Comparison of ENCODE assay signal across 16 cellular contexts in genomic region chr15:75659141-75659771, GRCh38. TPM values are rescaled to one million over a fixed set of nuclear protein-coding genes. Genes with fewer than 3 reads are reported as not detected.
DNase-seq lines count a peak whose midpoint lies in the region; ATAC-seq and TF ChIP-seq lines count a peak whose summit lies in the region.
"Had no signal": no experiment of that assay in that cellular context is flagged by ENCODE, and none has a peak within 500 bp of the region (broad histone marks: within the 10 kb centered on the region; RNA-seq: fewer than 3 reads in every experiment).

No MANE protein-coding gene starts in this region.

- peaks cover 20% of the 10 kb centered on the region for H3K36me3 Mint-ChIP-seq in osteocyte (ENCODE audit: unreplicated experiment)
- H3K36me3 Mint-ChIP-seq: stimulated activated effector memory CD8-positive, alpha-beta T cell treated with anti-CD3 and anti-CD28 coated beads, Interleukin-12 subunit alpha, Interleukin-12 subunit beta, amount 100 ng/mL, for 72 hours had no signal

- no peak for TF ChIP-seq EP300 in tibial nerve (IDR thresholded peaks at IDR 0.05)

- ATAC-seq in HG02571 (IDR thresholded peaks at IDR 0.05; ENCODE audit: unreplicated experiment) = no peak
- ATAC-seq: stimulated activated effector memory CD8-positive, alpha-beta T cell treated with anti-CD3 and anti-CD28 coated beads, Interleukin-12 subunit alpha, Interleukin-12 subunit beta, amount 100 ng/mL, for 72 hours had no signal

- no peaks in the 10 kb centered on the region for H3K27me3 Mint-ChIP-seq in osteocyte (ENCODE audit: unreplicated experiment)
- H3K27me3 Mint-ChIP-seq: type B pancreatic cell had no signal

- no peak overlapping the region for H3K4me3 ChIP-seq in tibial nerve

- peaks cover 0 to 78% (median 39%) of the 10 kb centered on the region in 4 donors for H3K4me1 ChIP-seq in tibial nerve

- CTCF ChIA-PET in RWPE1 (lab: Yijun Ruan, JAX) = no interaction called here

- WGBS in tibial nerve, 2 donors = 65 to 67% methylated on average over 8 to 9 of the region's 9 CpGs

- no peaks in the 10 kb centered on the region for H3K9me3 ChIP-seq in tibial nerve

- no peaks in the 10 kb centered on the region for H3K9me3 Mint-ChIP-seq in osteocyte (ENCODE audit: unreplicated experiment)
- H3K9me3 Mint-ChIP-seq: stimulated activated effector memory CD8-positive, alpha-beta T cell treated with anti-CD3 and anti-CD28 coated beads, Interleukin-12 subunit alpha, Interleukin-12 subunit beta, amount 100 ng/mL, for 72 hours; type B pancreatic cell had no signal

- TF ChIP-seq POLR2A in tibial nerve (IDR thresholded peaks at IDR 0.05) = no peak

- TF ChIP-seq CTCF in RWPE1 (conservative IDR thresholded peaks at IDR 0.05; ENCODE audit: low read depth) (no peak), osteocyte (IDR thresholded peaks at IDR 0.05) (no peak), tibial nerve (IDR thresholded peaks at IDR 0.05) (no peak), GM13977 (IDR thresholded peaks at IDR 0.05; ENCODE audit: extremely low read depth, insufficient read depth, missing control alignments) (no peak)

- in situ Hi-C loops in GM13977 (cut with MboI; ENCODE audit: low pct_unique_long_range_greater_than_20kb, low sequenced_read_pairs, unreplicated experiment) = no loop called here

- H3K36me3 ChIP-seq in tibial nerve = peaks cover 0 to 59% (median 5%) of the 10 kb centered on the region in 3 donors

- no peaks in the 10 kb centered on the region for H3K27me3 ChIP-seq in tibial nerve

- H3K4me3 Mint-ChIP-seq in osteocyte (ENCODE audit: unreplicated experiment) = no peak overlapping the region
- H3K4me3 Mint-ChIP-seq: stimulated activated effector memory CD8-positive, alpha-beta T cell treated with anti-CD3 and anti-CD28 coated beads, Interleukin-12 subunit alpha, Interleukin-12 subunit beta, amount 100 ng/mL, for 72 hours; type B pancreatic cell had no signal

- peak overlapping the region; percentile 73 for H3K27ac Mint-ChIP-seq in osteocyte (ENCODE audit: unreplicated experiment)

- DNase-seq in RWPE1 (ENCODE audit: low spot score) (no peak), epithelial cell of prostate (ENCODE audit: low read depth, low spot score) (no peak), osteocyte (ENCODE audit: extremely low spot score, unreplicated experiment) (no peak), tibial nerve (ENCODE audit: low spot score in 2 of 2) (no peak), GM13977 (ENCODE audit: low spot score) (no peak), Kasumi-1 (lab: John Stamatoyannopoulos, UW) (no peak)
- DNase-seq in stimulated activated CD4-positive, alpha-beta T cell treated with anti-CD3 and anti-CD28 coated beads, Interleukin-2, amount 100 ng/mL, for 24 hours = no peak
- DNase-seq: activated naive CD4-positive, alpha-beta T cell; COR-L47; midbrain; NCI-H1105 treated with DMSO at 0.1 percent for 48 hours had no signal

- peaks cover 41% of the 10 kb centered on the region for H3K4me1 Mint-ChIP-seq in osteocyte (ENCODE audit: unreplicated experiment)

- POLR2A ChIA-PET in RWPE1 (lab: Yijun Ruan, JAX; ENCODE audit: low non-redundant PET) = no interaction called here

- H3K27ac ChIP-seq in RWPE1 (peak overlapping the region; percentile 98), epithelial cell of prostate (peak overlapping the region; percentile 98), tibial nerve (peak overlapping the region; percentile 63 to 97 (median 86))
- H3K27ac ChIP-seq: VCaP had no signal

RNA-seq across cellular contexts. Expression of gene SNX33, which starts 11.5 kb away (rescaled TPM):
- 36.3 and 36.7 TPM in 2 replicates for total RNA-seq in osteocyte
- total RNA-seq in tibial nerve = 10 to 100 TPM; 29.7 to 44.9 (median 31.1) TPM

RNA-seq across cellular contexts. Expression of gene IMP3, which starts 19.2 kb away (rescaled TPM):
- 31.9 and 36.5 TPM in 2 replicates for total RNA-seq in osteocyte
- 100 to 1,000 TPM; 163 to 179 (median 170) TPM for total RNA-seq in tibial nerve

RNA-seq across cellular contexts. Expression of gene SNUPN, which starts 33.7 kb away (rescaled TPM):
- total RNA-seq in osteocyte (27.0 and 27.9 TPM in 2 replicates), tibial nerve (10 to 100 TPM; 16.3 to 35.1 (median 23.7) TPM)

RNA-seq across cellular contexts. Expression of gene CSPG4, which starts 53.4 kb away (rescaled TPM):
- 43.3 and 48.1 TPM in 2 replicates for total RNA-seq in osteocyte
- total RNA-seq in tibial nerve = 100 to 1,000 TPM; 100 to 132 (median 115) TPM
- total RNA-seq: T-helper 1 cell treated with Interleukin-12 subunit alpha and Interleukin-12 subunit beta and Interleukin-4 antibody, amounts not matched to agents 30 ng/mL and 1 ng/mL, for 36 hours had no signal
